Comparison of ENCODE assay signal across 5 cellular contexts in the genomic region with DNA sequence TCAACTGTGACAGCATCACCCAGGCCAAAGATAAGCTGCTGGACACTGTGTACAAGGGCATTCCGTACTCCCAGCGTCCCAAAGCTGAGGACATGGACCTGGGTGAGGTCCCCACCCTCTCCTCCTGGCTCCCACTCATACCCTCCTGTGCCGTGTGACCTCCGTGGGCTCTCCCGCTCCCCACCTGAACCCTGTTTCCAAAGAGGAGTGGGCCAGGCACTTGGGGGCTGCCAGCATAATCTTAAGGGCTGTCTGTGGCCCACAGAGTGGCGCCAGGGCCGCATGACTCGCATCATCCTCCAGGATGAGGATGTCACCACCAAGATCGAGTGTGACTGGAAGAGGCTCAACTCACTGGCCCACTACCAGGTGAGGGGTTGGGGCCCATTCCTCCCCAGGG.
"Had no signal": no experiment of that assay in that cellular context is flagged by ENCODE, and none has a peak within 500 bp of the region (broad histone marks: within the 10 kb centered on the region; RNA-seq: fewer than 3 reads in every experiment).

No MANE protein-coding gene starts in this region.

- H3K4me3 Mint-ChIP-seq: GM23338, H9 had no signal

- ATAC-seq: GM23338, K562 had no signal

- H3K4me3 ChIP-seq: GM23338, K562 had no signal

- H3K9me3 Mint-ChIP-seq: GM23338 had no signal

- H3K4me1 Mint-ChIP-seq: GM23338, H9 had no signal

- H3K27ac Mint-ChIP-seq: GM23338, H9 had no signal

- DNase-seq: H9, HCEC 1CT, IMR-90 had no signal
